In the genomic region with DNA sequence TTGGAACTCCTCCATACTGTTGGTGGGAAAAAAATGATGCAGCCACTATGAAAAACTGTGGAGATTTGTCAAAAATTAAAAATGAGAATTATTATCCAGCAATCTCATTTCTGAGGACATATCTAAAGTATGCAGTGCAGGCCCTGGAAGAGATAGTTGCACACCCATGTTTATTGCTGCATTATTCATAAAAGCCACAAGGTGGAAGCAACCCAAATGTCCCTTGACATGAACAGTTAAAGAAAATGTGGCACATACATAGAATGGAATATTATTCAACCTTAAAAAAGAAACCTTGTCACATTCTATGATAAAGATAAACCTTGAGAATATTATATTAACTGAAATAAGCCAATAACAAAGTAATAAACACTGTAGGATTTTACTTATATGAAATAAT, we compare ENCODE assay signal across 8 cellular contexts.
DNase-seq lines count a peak whose midpoint lies in the region; ATAC-seq, FAIRE-seq and TF ChIP-seq lines count a peak whose summit lies in the region.

No MANE protein-coding gene starts in this region.

- H3K27me3 ChIP-seq in small intestine (ENCODE audit: control insufficient read depth in 2 of 2, insufficient read depth in 2 of 2, low read length in 2 of 2) (no peaks in the 10 kb centered on the region), uterus (no peaks in the 10 kb centered on the region)

- intact Hi-C loops in uterus (cut with DNase I; ENCODE audit: low total_unique reads): no loop called here

- peak; percentile 15 for DNase-seq in NOMO-1 treated with DMSO at 0.1 percent for 48 hours (lab: John Stamatoyannopoulos, UW; ENCODE audit: unreplicated experiment)
- DNase-seq in NOMO-1 treated with dmso at 0.1 percent for 144 hours (lab: John Stamatoyannopoulos, UW; ENCODE audit: unreplicated experiment): no peak
- peak; percentile 35 for DNase-seq in amniotic epithelial cell (ENCODE audit: low read depth)
- DNase-seq in small intestine: peak; percentile 48
- no peak for DNase-seq in kidney glomerular epithelial cell (lab: John Stamatoyannopoulos, UW)
- DNase-seq in uterus: no peak

- no peak for TF ChIP-seq POLR2A in uterus (IDR thresholded peaks at IDR 0.05)

- H3K36me3 ChIP-seq in small intestine (ENCODE audit: control insufficient read depth in 2 of 2, insufficient read depth in 2 of 2, low read length in 2 of 2): no peaks in the 10 kb centered on the region
- H3K36me3 ChIP-seq in uterus: no peaks in the 10 kb centered on the region

- ATAC-seq in HG03342 (IDR thresholded peaks at IDR 0.05; ENCODE audit: unreplicated experiment) (peak; percentile 78), HG02870 (IDR thresholded peaks at IDR 0.05; ENCODE audit: unreplicated experiment) (no peak)

- H3K4me3 ChIP-seq in small intestine (ENCODE audit: low read depth in 1 of 2, low read length in 2 of 2) (no peak overlapping the region), uterus (no peak overlapping the region)

- H3K27ac ChIP-seq in small intestine (ENCODE audit: low read depth in 1 of 2, low read length in 1 of 2): no peak overlapping the region
- no peak overlapping the region for H3K27ac ChIP-seq in uterus

- no peaks in the 10 kb centered on the region for H3K9me3 ChIP-seq in small intestine (ENCODE audit: control insufficient read depth, low read depth)
- no peaks in the 10 kb centered on the region for H3K9me3 ChIP-seq in uterus

- H3K4me1 ChIP-seq in small intestine (ENCODE audit: control insufficient read depth in 2 of 2, insufficient read depth in 1 of 2, low read depth in 1 of 2, low read length in 1 of 2) (no peaks in the 10 kb centered on the region), uterus (no peaks in the 10 kb centered on the region)

- no peak for TF ChIP-seq CTCF in uterus (IDR thresholded peaks at IDR 0.05)

- no peak for FAIRE-seq in small intestine (lab: Jason Lieb, UNC)

Comparison
In these comparisons a context has a peak if more than half of its experiments do, and no peak if none do; other contexts are left out.
1. DNase-seq: peak in NOMO-1 treated with DMSO at 0.1 percent for 48 hours (single experiment), amniotic epithelial cell (single experiment) and small intestine (single experiment); none in NOMO-1 treated with dmso at 0.1 percent for 144 hours (single experiment), kidney glomerular epithelial cell (single experiment) and uterus (0 of 2).